ENCODE assay signal across 17 cellular contexts in genomic region chr7:92722541-92722940, GRCh38.
DNase-seq lines count a peak whose midpoint lies in the region; ATAC-seq and TF ChIP-seq lines count a peak whose summit lies in the region.
"Had no signal": no experiment of that assay in that cellular context is flagged by ENCODE, and none has a peak within 500 bp of the region (broad histone marks: within the 10 kb centered on the region; RNA-seq: fewer than 3 reads in every experiment).

No MANE protein-coding gene starts in this region.

- WGBS in mammary epithelial cell (ENCODE audit: low coverage, missing lambda C conversion rate), result 85% methylated on average over 1 of the region's 1 CpG
- 93% methylated on average over 1 of the region's 1 CpG for WGBS in smooth muscle cell (ENCODE audit: low lambda C conversion rate)
- WGBS in body of pancreas, 2 donors, result 70 to 82% methylated on average over 1 of the region's 1 CpG

- H3K9me3 Mint-ChIP-seq in MCF 10A (ENCODE audit: unreplicated experiment) (no peaks in the 10 kb centered on the region), progenitor cell of endocrine pancreas (ENCODE audit: low read depth) (no peaks in the 10 kb centered on the region)
- H3K9me3 Mint-ChIP-seq in activated naive CD4-positive, alpha-beta T cell treated with anti-CD3 and anti-CD28 coated beads, Interleukin-2, amount 50 U/mL, for 72 hours, result no peaks in the 10 kb centered on the region
- H3K9me3 Mint-ChIP-seq: activated naive CD8-positive, alpha-beta T cell treated with anti-CD3 and anti-CD28 coated beads, Interleukin-2, amount 10 ng/mL, durations not matched to agents 7 days and 5 days; stimulated activated naive CD8-positive, alpha-beta T cell treated with anti-CD3 and anti-CD28 coated beads, Interleukin-15, amount 100 ng/mL, for 72 hours had no signal

- DNase-seq in MCF 10A (ENCODE audit: unreplicated experiment), result no peak
- no peak for DNase-seq in mammary epithelial cell
- DNase-seq in SJSA1 (ENCODE audit: low read depth in 1 of 2, low spot score in 2 of 2), result peak in 1 of 2 experiments; percentile 69
- DNase-seq in fibroblast of lung (ENCODE audit: low read depth in 2 of 2), result peak in 1 of 2 donors; percentile 30
- DNase-seq in smooth muscle cell (lab: John Stamatoyannopoulos, UW; ENCODE audit: unreplicated experiment), result no peak
- no peak for DNase-seq in progenitor cell of endocrine pancreas (ENCODE audit: low spot score, unreplicated experiment)
- no peak for DNase-seq in body of pancreas
- no peak for DNase-seq in activated naive CD4-positive, alpha-beta T cell treated with anti-CD3 and anti-CD28 coated beads, Interleukin-2, amount 50 U/mL, for 72 hours (ENCODE audit: low spot score in 2 of 2)
- DNase-seq: activated naive CD8-positive, alpha-beta T cell treated with anti-CD3 and anti-CD28 coated beads, Interleukin-2, amount 10 ng/mL, durations not matched to agents 7 days and 5 days; COR-L47; GF-D8; left ventricle myocardium superior; NCI-H1048; stimulated activated naive CD8-positive, alpha-beta T cell treated with anti-CD3 and anti-CD28 coated beads, Interleukin-15, amount 100 ng/mL, for 72 hours had no signal

- no peak overlapping the region for H3K9ac ChIP-seq in mammary epithelial cell (ENCODE audit: insufficient read depth, low read length)
- no peak overlapping the region for H3K9ac ChIP-seq in fibroblast of lung (ENCODE audit: insufficient read depth, low read length)
- H3K9ac ChIP-seq in smooth muscle cell (ENCODE audit: low read depth), result no peak overlapping the region

- H3K79me2 ChIP-seq in mammary epithelial cell (ENCODE audit: insufficient read depth, low read length) (peaks cover 91% of the 10 kb centered on the region), fibroblast of lung (ENCODE audit: control insufficient read depth, insufficient read depth, low read length) (peaks cover 40% of the 10 kb centered on the region), smooth muscle cell (ENCODE audit: low read depth) (peaks cover 71% of the 10 kb centered on the region)

- intact Hi-C loops in MCF 10A (cut with micrococcal nuclease) (no loop called here), mammary epithelial cell (cut with micrococcal nuclease) (no loop called here), body of pancreas (cut with DNase I) (no loop called here)

- TF ChIP-seq POLR2A in body of pancreas (IDR thresholded peaks at IDR 0.05), result no peak

- H3K27me3 ChIP-seq in mammary epithelial cell (ENCODE audit: insufficient read depth, low read length) (no peaks in the 10 kb centered on the region), SJSA1 (replicated peaks) (no peaks in the 10 kb centered on the region), fibroblast of lung (ENCODE audit: control insufficient read depth, insufficient read depth, low read length) (no peaks in the 10 kb centered on the region), smooth muscle cell (ENCODE audit: low read depth) (no peaks in the 10 kb centered on the region), body of pancreas (no peaks in the 10 kb centered on the region)
- H3K27me3 ChIP-seq: esophagus muscularis mucosa had no signal

- H3K4me1 ChIP-seq in mammary epithelial cell (ENCODE audit: insufficient read depth, low read length) (peaks cover 21% of the 10 kb centered on the region), SJSA1 (replicated peaks) (peaks cover 63% of the 10 kb centered on the region), fibroblast of lung (ENCODE audit: control insufficient read depth, extremely low read depth, insufficient read depth, low read length) (peaks cover 8% of the 10 kb centered on the region), smooth muscle cell (ENCODE audit: low read depth) (peaks cover 18% of the 10 kb centered on the region), body of pancreas (peaks cover 10% of the 10 kb centered on the region)

- H3K36me3 ChIP-seq in mammary epithelial cell (ENCODE audit: insufficient read depth, low read length), result peaks cover 28% of the 10 kb centered on the region
- peaks cover 34% of the 10 kb centered on the region for H3K36me3 ChIP-seq in SJSA1
- peaks cover 2% of the 10 kb centered on the region for H3K36me3 ChIP-seq in fibroblast of lung (ENCODE audit: control insufficient read depth, insufficient read depth, low read length)
- H3K36me3 ChIP-seq in smooth muscle cell (ENCODE audit: low read depth), result peaks cover 5% of the 10 kb centered on the region
- peaks cover 0 to 2% of the 10 kb centered on the region in 2 donors for H3K36me3 ChIP-seq in body of pancreas (replicated peaks in 1 of 2; ENCODE audit: insufficient read depth in 1 of 2, low read depth in 2 of 2)

- POLR2A ChIA-PET in MCF 10A (lab: Yijun Ruan, JAX), result interaction anchor here (0.9 to 1.8 kb wide), 8 partner anchors 8 to 321 kb away, joined by 3 to 9 read pairs (median 4); no protein-coding TSS in a partner anchor

- no TSS peak for BruUV-seq in MCF 10A (replicated peaks; lab: Mats Ljungman, UMichigan)
- no TSS peak for BruUV-seq in mammary epithelial cell (replicated peaks; lab: Mats Ljungman, UMichigan)

- H3K4me3 ChIP-seq in mammary epithelial cell (replicated peaks in 1 of 3; ENCODE audit: insufficient read depth in 1 of 3, low read depth in 2 of 3, low read length in 3 of 3) (no peak overlapping the region), SJSA1 (no peak overlapping the region), fibroblast of lung (replicated peaks in 1 of 4; ENCODE audit: control extremely low read depth in 1 of 4, insufficient read depth in 1 of 4, low read depth in 3 of 4, low read length in 4 of 4) (no peak overlapping the region), smooth muscle cell (no peak overlapping the region), body of pancreas (no peak overlapping the region)
- H3K4me3 ChIP-seq: coronary artery, esophagus muscularis mucosa, skin epidermis had no signal

- H2AFZ ChIP-seq in mammary epithelial cell (ENCODE audit: low read depth, low read length) (no peak overlapping the region), fibroblast of lung (ENCODE audit: low read length) (no peak overlapping the region), smooth muscle cell (ENCODE audit: low read depth) (no peak overlapping the region)

- CTCF ChIA-PET in MCF 10A (lab: Yijun Ruan, JAX), result interaction anchor here (0.6 to 1.1 kb wide), 2 partner anchors 8 to 27 kb away, joined by 3 read pairs; no protein-coding TSS in a partner anchor
- CTCF ChIA-PET in mammary epithelial cell (lab: Charles Lee; ENCODE audit: low non-redundant PET), result no interaction called here

- dilution Hi-C loops in mammary epithelial cell (cut with HindIII; ENCODE audit: low sequenced_read_pairs), result no loop called here

- H3K27me3 Mint-ChIP-seq in MCF 10A (ENCODE audit: insufficient read depth, unreplicated experiment) (no peaks in the 10 kb centered on the region), progenitor cell of endocrine pancreas (no peaks in the 10 kb centered on the region)
- H3K27me3 Mint-ChIP-seq: activated naive CD8-positive, alpha-beta T cell treated with anti-CD3 and anti-CD28 coated beads, Interleukin-2, amount 10 ng/mL, durations not matched to agents 7 days and 5 days; stimulated activated naive CD8-positive, alpha-beta T cell treated with anti-CD3 and anti-CD28 coated beads, Interleukin-15, amount 100 ng/mL, for 72 hours had no signal

- H3K27ac ChIP-seq in mammary epithelial cell (ENCODE audit: insufficient read depth, low read depth, low read length) (no peak overlapping the region), SJSA1 (peak overlapping the region; percentile 93), fibroblast of lung (ENCODE audit: insufficient read depth, low read length) (peak overlapping the region; percentile 47), smooth muscle cell (ENCODE audit: low read depth) (peak overlapping the region; percentile 55), body of pancreas (no peak overlapping the region)

- in situ Hi-C loops in mammary epithelial cell (cut with MboI; ENCODE audit: low sequenced_read_pairs in 2 of 2), result no loop called here

- no peak for ATAC-seq in body of pancreas
- no peak for ATAC-seq in activated naive CD4-positive, alpha-beta T cell treated with anti-CD3 and anti-CD28 coated beads, Interleukin-2, amount 50 U/mL, for 72 hours
- ATAC-seq: left ventricle myocardium superior; stimulated activated naive CD8-positive, alpha-beta T cell treated with anti-CD3 and anti-CD28 coated beads, Interleukin-15, amount 100 ng/mL, for 72 hours had no signal

- no peaks in the 10 kb centered on the region for H3K9me3 ChIP-seq in mammary epithelial cell (replicated peaks; ENCODE audit: insufficient read depth, low read length)
- no peaks in the 10 kb centered on the region for H3K9me3 ChIP-seq in SJSA1 (replicated peaks)
- H3K9me3 ChIP-seq in fibroblast of lung (ENCODE audit: control insufficient read depth, insufficient read depth, low read depth, low read length), result no peaks in the 10 kb centered on the region
- H3K9me3 ChIP-seq in smooth muscle cell (replicated peaks; ENCODE audit: low read depth), result no peaks in the 10 kb centered on the region
- H3K9me3 ChIP-seq in body of pancreas, result no peaks in the 10 kb centered on the region
- H3K9me3 ChIP-seq: esophagus muscularis mucosa had no signal

- H3K4me1 Mint-ChIP-seq in MCF 10A (ENCODE audit: insufficient read depth, unreplicated experiment) (peaks cover 23% of the 10 kb centered on the region), progenitor cell of endocrine pancreas (ENCODE audit: low read depth) (peaks cover 4% of the 10 kb centered on the region)

- H3K27ac Mint-ChIP-seq in MCF 10A (ENCODE audit: low read depth, unreplicated experiment) (peak overlapping the region; percentile 9), progenitor cell of endocrine pancreas (no peak overlapping the region)
- peak overlapping the region in 1 of 2 donors; percentile 18 for H3K27ac Mint-ChIP-seq in activated naive CD4-positive, alpha-beta T cell treated with anti-CD3 and anti-CD28 coated beads, Interleukin-2, amount 50 U/mL, for 72 hours
- H3K27ac Mint-ChIP-seq: activated naive CD8-positive, alpha-beta T cell treated with anti-CD3 and anti-CD28 coated beads, Interleukin-2, amount 10 ng/mL, durations not matched to agents 7 days and 5 days had no signal

- H3F3A ChIP-seq in smooth muscle cell (ENCODE audit: low read depth), result peaks cover 12% of the 10 kb centered on the region

- H3K36me3 Mint-ChIP-seq in MCF 10A (ENCODE audit: insufficient read depth, unreplicated experiment), result peaks cover 26% of the 10 kb centered on the region
- peaks cover 1% of the 10 kb centered on the region for H3K36me3 Mint-ChIP-seq in progenitor cell of endocrine pancreas (ENCODE audit: insufficient read depth)
- peaks cover 44 to 85% of the 10 kb centered on the region in 2 donors for H3K36me3 Mint-ChIP-seq in activated naive CD4-positive, alpha-beta T cell treated with anti-CD3 and anti-CD28 coated beads, Interleukin-2, amount 50 U/mL, for 72 hours

- TF ChIP-seq CTCF in MCF 10A (IDR thresholded peaks at IDR 0.05; ENCODE audit: unreplicated experiment) (no peak), mammary epithelial cell (conservative IDR thresholded peaks at IDR 0.05 in 1 of 2, IDR thresholded peaks at IDR 0.05 in 1 of 2; ENCODE audit: extremely low read depth in 1 of 2, insufficient read depth in 1 of 2, low read depth in 1 of 2, low read length in 2 of 2) (no peak), fibroblast of lung (conservative IDR thresholded peaks at IDR 0.05 in 1 of 2, IDR thresholded peaks at IDR 0.05 in 1 of 2; ENCODE audit: low read depth in 1 of 2, low read length in 2 of 2) (no peak), smooth muscle cell (IDR thresholded peaks at IDR 0.05; ENCODE audit: borderline replicate concordance, insufficient read depth, poor library complexity, severe bottlenecking) (no peak), progenitor cell of endocrine pancreas (IDR thresholded peaks at IDR 0.05; ENCODE audit: unreplicated experiment) (no peak), body of pancreas (IDR thresholded peaks at IDR 0.05) (no peak)

- H3K4me2 ChIP-seq in mammary epithelial cell (ENCODE audit: insufficient read depth, low read depth, low read length) (no peak overlapping the region), fibroblast of lung (ENCODE audit: extremely low read depth, insufficient read depth, low read length) (no peak overlapping the region), smooth muscle cell (peak overlapping the region; percentile 66)

- H3K4me3 Mint-ChIP-seq in MCF 10A (ENCODE audit: unreplicated experiment), result no peak overlapping the region
- H3K4me3 Mint-ChIP-seq in progenitor cell of endocrine pancreas (ENCODE audit: low read depth), result no peak overlapping the region
- H3K4me3 Mint-ChIP-seq: activated naive CD8-positive, alpha-beta T cell treated with anti-CD3 and anti-CD28 coated beads, Interleukin-2, amount 10 ng/mL, durations not matched to agents 7 days and 5 days; stimulated activated naive CD8-positive, alpha-beta T cell treated with anti-CD3 and anti-CD28 coated beads, Interleukin-15, amount 100 ng/mL, for 72 hours had no signal

- H4K20me1 ChIP-seq in mammary epithelial cell (ENCODE audit: insufficient read depth, low read length) (no peaks in the 10 kb centered on the region), fibroblast of lung (ENCODE audit: control insufficient read depth, extremely low read depth, insufficient read depth, low read length) (no peaks in the 10 kb centered on the region), smooth muscle cell (ENCODE audit: low read depth) (peaks cover 58% of the 10 kb centered on the region)

Comparison
In these comparisons a context has a peak if more than half of its experiments do, and no peak if none do; other contexts are left out.
1. H3K27ac ChIP-seq: peak in SJSA1 (single experiment), fibroblast of lung (single experiment) and smooth muscle cell (single experiment); none in mammary epithelial cell (single experiment) and body of pancreas (0 of 4).